Comparison of ENCODE assay signal across 14 cellular contexts in the genomic region with DNA sequence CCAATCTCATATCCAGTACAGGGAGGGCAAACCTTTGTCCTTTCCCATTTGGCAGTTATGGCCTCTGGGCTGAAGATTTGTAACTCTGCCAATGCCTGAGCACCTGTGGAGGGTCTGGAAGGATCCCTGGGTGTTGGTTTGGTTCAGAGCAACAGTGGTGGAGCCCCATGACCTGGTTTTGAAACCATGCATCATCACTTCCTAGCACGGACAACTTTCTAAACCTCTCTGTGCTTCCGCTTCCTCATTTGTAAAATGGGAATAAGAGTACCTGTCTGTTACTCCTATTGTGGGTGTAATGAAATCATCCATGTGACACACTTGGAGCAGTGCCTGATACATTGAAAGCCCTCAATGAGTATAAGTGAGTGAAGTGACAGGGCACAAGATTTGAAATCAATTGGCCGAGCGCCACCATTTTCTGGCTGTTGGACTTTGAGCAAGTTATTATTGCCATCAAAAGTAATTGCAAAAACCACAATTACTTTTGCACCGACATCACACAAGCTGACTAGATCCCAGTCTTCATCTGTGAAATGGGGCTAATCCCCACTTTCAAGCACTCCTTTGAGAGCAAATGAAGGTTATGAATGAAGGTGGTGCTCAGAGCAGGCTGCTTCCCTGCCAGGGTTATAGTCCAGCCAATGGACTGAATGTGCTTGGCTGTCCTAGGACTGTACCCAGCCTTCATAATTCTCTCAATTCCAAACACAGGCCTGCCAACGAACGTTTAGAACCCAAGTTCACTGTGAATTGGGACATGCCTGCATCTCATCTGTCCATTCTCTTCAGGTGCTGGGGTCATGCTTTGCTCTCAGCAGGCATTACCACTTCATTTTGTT. TPM values are rescaled to one million over a fixed set of nuclear protein-coding genes. Genes with fewer than 3 reads are reported as not detected.
A peak's percentile ranks its signal among the peaks of the same experiment; 100 is the strongest.
DNase-seq lines count a peak whose midpoint lies in the region; ATAC-seq, FAIRE-seq and TF ChIP-seq lines count a peak whose summit lies in the region.
"Had no signal": no experiment of that assay in that cellular context is flagged by ENCODE, and none has a peak within 500 bp of the region (broad histone marks: within the 10 kb centered on the region; RNA-seq: fewer than 3 reads in every experiment).

No MANE protein-coding gene starts in this region.

- no peak for DNase-seq in GM23338 (ENCODE audit: low spot score)
- DNase-seq in PC-3 = no peak
- DNase-seq in heart right ventricle = no peak
- DNase-seq in sciatic nerve (ENCODE audit: low spot score) = no peak
- DNase-seq in GM19239 (ENCODE audit: insufficient read length, low spot score) = no peak
- no peak for DNase-seq in epidermal melanocyte (ENCODE audit: insufficient read length, low spot score)
- DNase-seq in retina = no peak
- DNase-seq: activated naive CD4-positive, alpha-beta T cell treated with anti-CD3 and anti-CD28 coated beads, Interleukin-2, amount 10 ng/mL, durations not matched to agents 7 days and 5 days; NCI-H2081; nephron progenitor cell; stimulated activated CD4-positive, alpha-beta T cell treated with anti-CD3 and anti-CD28 coated beads, Interleukin-4, amount 100 ng/mL, for 24 hours; testis had no signal

- no peak overlapping the region for H3K4me3 Mint-ChIP-seq in GM23338
- H3K4me3 Mint-ChIP-seq: nephron progenitor cell had no signal

- intact Hi-C loops in PC-3 (cut with micrococcal nuclease) (loop anchor here (1.0 to 10.0 kb wide), 7 partner anchors 34 to 1071 kb away; no protein-coding TSS in a partner anchor), heart right ventricle (cut with DNase I) (loop anchor here in 9 of 10 donors (2.0 to 10.0 kb wide), 7 partner anchors 91 to 426 kb away; no protein-coding TSS in a partner anchor), sciatic nerve (cut with DNase I) (no loop called here)

- no peaks in the 10 kb centered on the region for H3K4me1 ChIP-seq in GM23338 (ENCODE audit: insufficient read depth)
- H3K4me1 ChIP-seq in PC-3 (ENCODE audit: insufficient read depth, low read length) = peaks cover 11% of the 10 kb centered on the region; the same call in 1 of the 2 replicates
- H3K4me1 ChIP-seq in heart right ventricle = peaks cover 3 to 25% (median 7%) of the 10 kb centered on the region in 9 donors
- H3K4me1 ChIP-seq: testis had no signal

- H3K9me3 ChIP-seq in PC-3 (ENCODE audit: low read length) (no peaks in the 10 kb centered on the region), heart right ventricle (peaks cover 0 to 5% (median 0%) of the 10 kb centered on the region in 11 donors)
- H3K9me3 ChIP-seq: testis had no signal

- H3K27me3 Mint-ChIP-seq in GM23338 (ENCODE audit: insufficient read depth, low read depth, poor library complexity) = no peaks in the 10 kb centered on the region
- H3K27me3 Mint-ChIP-seq: activated naive CD4-positive, alpha-beta T cell treated with anti-CD3 and anti-CD28 coated beads, Interleukin-2, amount 10 ng/mL, durations not matched to agents 7 days and 5 days had no signal

- H3K4me2 ChIP-seq in GM23338 (no peak overlapping the region), PC-3 (ENCODE audit: low read length) (peak overlapping the region; percentile 74; the same call in 1 of the 2 replicates)

- TF ChIP-seq POLR2A in GM18505 (IDR thresholded peaks at IDR 0.05; ENCODE audit: borderline replicate concordance, extremely low read depth, insufficient read depth, insufficient read length) = no peak

- H3K4me1 Mint-ChIP-seq in GM23338 = no peaks in the 10 kb centered on the region; the same call in 2 of the 3 replicates

- H3K36me3 ChIP-seq in GM23338 (ENCODE audit: insufficient read depth) (no peaks in the 10 kb centered on the region), PC-3 (ENCODE audit: low read depth, low read length) (no peaks in the 10 kb centered on the region), heart right ventricle (no peaks in the 10 kb centered on the region)

- TF ChIP-seq CTCF in GM23338 (conservative IDR thresholded peaks at IDR 0.05; ENCODE audit: low read depth in 2 of 2) = no peak
- no peak for TF ChIP-seq CTCF in PC-3 (conservative IDR thresholded peaks at IDR 0.05; ENCODE audit: low read depth, low read length)
- no peak for TF ChIP-seq CTCF in heart right ventricle (IDR thresholded peaks at IDR 0.05)

- H3K36me3 Mint-ChIP-seq in GM23338 (ENCODE audit: low read depth) = no peaks in the 10 kb centered on the region

- H3F3A ChIP-seq in GM23338 (replicated peaks; ENCODE audit: low read depth) (no peaks in the 10 kb centered on the region), PC-3 (ENCODE audit: low read length, unreplicated experiment) (no peaks in the 10 kb centered on the region)

- H3K27ac ChIP-seq in GM23338 (ENCODE audit: low read depth) (no peak overlapping the region), PC-3 (ENCODE audit: low read length) (no peak overlapping the region), heart right ventricle (peak overlapping the region in 7 of 10 donors; percentile 20 to 86 (median 50))
- H3K27ac ChIP-seq: RWPE1, testis had no signal

- WGBS in heart right ventricle, 2 donors = 61 to 65% methylated on average over 7 of the region's 7 CpGs

- BruUV-seq in PC-3 (replicated peaks; lab: Mats Ljungman, UMichigan) = no TSS peak

- H3K9ac ChIP-seq in PC-3 (ENCODE audit: low read length) = no peak overlapping the region

- FAIRE-seq in GM19239 (lab: Jason Lieb, UNC) = no peak

- H3K79me2 ChIP-seq in GM23338 (replicated peaks; ENCODE audit: insufficient read depth) (no peaks in the 10 kb centered on the region), PC-3 (ENCODE audit: low read length) (no peaks in the 10 kb centered on the region)

- CTCF ChIA-PET in PC-3 (lab: Charles Lee) = interaction anchor here (0.6 kb wide), 1 partner anchor 41 kb away, joined by 4 read pairs; the partner anchor contains the start of gene CTLA4

- H3K27ac Mint-ChIP-seq in GM23338 = no peak overlapping the region
- H3K27ac Mint-ChIP-seq: activated naive CD4-positive, alpha-beta T cell treated with anti-CD3 and anti-CD28 coated beads, Interleukin-2, amount 10 ng/mL, durations not matched to agents 7 days and 5 days; nephron progenitor cell had no signal

- H2AFZ ChIP-seq in GM23338 = peak overlapping the region; percentile 1; the same call in 1 of the 2 replicates
- H2AFZ ChIP-seq in PC-3 (ENCODE audit: low read length) = peak overlapping the region; percentile 86

- ATAC-seq in GM23338 (no peak), PC-3 (0 out of 2 replicates have a peak, but pooled peaks have one; percentile 6), heart right ventricle (peak in 7 of 8 donors; percentile 27 to 53 (median 36)), sciatic nerve (peak; percentile 52), GM18505 (IDR thresholded peaks at IDR 0.05; ENCODE audit: unreplicated experiment) (no peak)

- no peaks in the 10 kb centered on the region for H3K9me3 Mint-ChIP-seq in GM23338

- H4K20me1 ChIP-seq in GM23338 (replicated peaks; ENCODE audit: insufficient read depth) = no peaks in the 10 kb centered on the region
- no peaks in the 10 kb centered on the region for H4K20me1 ChIP-seq in PC-3 (ENCODE audit: low read length)

- H3K4me3 ChIP-seq in GM23338 (no peak overlapping the region), PC-3 (ENCODE audit: low read length) (no peak overlapping the region), heart right ventricle (peak overlapping the region in 1 of 10 donors; percentile 48)
- H3K4me3 ChIP-seq: testis had no signal

- POLR2A ChIA-PET in PC-3 (lab: Charles Lee; ENCODE audit: unreplicated experiment) = no interaction called here

- H3K27me3 ChIP-seq in GM23338 (ENCODE audit: insufficient read depth) = no peaks in the 10 kb centered on the region
- no peaks in the 10 kb centered on the region for H3K27me3 ChIP-seq in PC-3 (ENCODE audit: low read length)
- no peaks in the 10 kb centered on the region for H3K27me3 ChIP-seq in heart right ventricle
- H3K27me3 ChIP-seq: testis had no signal

- H3K9me2 ChIP-seq in GM23338 (ENCODE audit: insufficient read depth) = no peaks in the 10 kb centered on the region
- H3K9me2 ChIP-seq in PC-3 (replicated peaks; ENCODE audit: low read length) = no peaks in the 10 kb centered on the region

TF ChIP-seq in GM23338, 12 proteins besides CTCF, POLR2A, EP300 and RAD21 (continues in another document):
- no peak for TF ChIP-seq STAT1 (IDR thresholded peaks at IDR 0.05; ENCODE audit: unreplicated experiment)

RNA-seq across cellular contexts. Expression of gene ICOS, which starts 28.0 kb away (rescaled TPM):
- total RNA-seq in GM23338 (2014; rRNA removed; shearing (Covaris generic)) = not detected in 2 replicates
- polyA plus RNA-seq in GM23338 (2016; fragmentation: Nextera tagmentation; extraction: Ambion mirVana) (not detected in 2 replicates), heart right ventricle (under 1 TPM in 1 of 2 donors, not detected in 1; 0.01 TPM)
- total RNA-seq in PC-3 (2014; rRNA removed) (not detected in 2 replicates), heart right ventricle (1 to 10 TPM in 1 of 10 donors, under 1 TPM in 3, not detected in 6; 0.08 to 1.2 (median 0.10) TPM), sciatic nerve (not detected)

RNA-seq across cellular contexts. Expression of gene CTLA4, which starts 41.0 kb away (rescaled TPM):
- total RNA-seq in GM23338 (2014; rRNA removed; shearing (Covaris generic)) = not detected in 2 replicates
- not detected in 2 replicates for polyA plus RNA-seq in GM23338 (2016; fragmentation: Nextera tagmentation; extraction: Ambion mirVana)
- not detected in 2 replicates for total RNA-seq in PC-3 (2014; rRNA removed)
- 1 to 10 TPM in 2 of 10 donors, under 1 TPM in 4, not detected in 4; 0.17 to 1.6 (median 0.72) TPM for total RNA-seq in heart right ventricle
- under 1 TPM; 0.13 to 0.29 TPM for polyA plus RNA-seq in heart right ventricle
- total RNA-seq in sciatic nerve = 0.67 TPM

Comparison
In these comparisons a context has a peak if more than half of its experiments do, and no peak if none do; other contexts are left out.
1. ATAC-seq: peak in PC-3 (single experiment), heart right ventricle (7 of 8) and sciatic nerve (single experiment); none in GM23338 (single experiment) and GM18505 (single experiment).
2. H3K27ac ChIP-seq: peak in heart right ventricle (7 of 10); none in GM23338 (single experiment) and PC-3 (single experiment).